8 cellular contexts compared by ENCODE assay signal in the genomic region with DNA sequence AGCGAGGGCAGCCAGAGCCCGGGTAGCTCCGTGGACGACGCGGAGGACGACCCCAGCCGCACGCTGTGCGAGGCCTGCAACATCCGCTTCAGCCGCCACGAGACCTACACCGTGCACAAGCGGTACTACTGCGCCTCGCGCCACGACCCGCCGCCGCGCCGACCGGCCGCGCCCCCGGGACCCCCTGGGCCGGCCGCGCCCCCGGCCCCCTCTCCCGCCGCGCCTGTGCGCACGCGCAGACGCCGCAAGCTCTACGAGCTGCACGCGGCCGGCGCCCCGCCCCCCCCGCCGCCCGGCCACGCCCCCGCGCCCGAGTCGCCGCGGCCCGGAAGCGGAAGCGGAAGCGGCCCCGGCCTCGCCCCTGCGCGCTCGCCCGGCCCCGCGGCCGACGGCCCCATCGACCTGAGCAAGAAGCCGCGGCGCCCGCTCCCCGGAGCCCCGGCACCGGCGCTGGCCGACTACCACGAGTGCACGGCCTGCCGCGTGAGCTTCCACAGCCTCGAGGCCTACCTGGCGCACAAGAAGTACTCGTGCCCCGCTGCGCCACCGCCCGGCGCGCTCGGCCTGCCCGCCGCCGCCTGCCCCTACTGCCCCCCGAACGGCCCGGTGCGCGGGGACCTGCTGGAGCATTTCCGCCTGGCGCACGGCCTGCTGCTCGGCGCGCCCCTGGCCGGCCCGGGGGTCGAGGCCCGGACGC. TPM values are rescaled to one million over a fixed set of nuclear protein-coding genes. Genes with fewer than 3 reads are reported as not detected.
DNase-seq lines count a peak whose midpoint lies in the region; ATAC-seq, FAIRE-seq and TF ChIP-seq lines count a peak whose summit lies in the region.

No MANE protein-coding gene starts in this region.

- peak; percentile 75 for ATAC-seq in HG02759 (IDR thresholded peaks at IDR 0.05; ENCODE audit: unreplicated experiment)
- ATAC-seq in pancreas = peak in 1 of 4 donors; percentile 23

- H3K27me3 ChIP-seq in pancreas = no peaks in the 10 kb centered on the region
- no peaks in the 10 kb centered on the region for H3K27me3 ChIP-seq in thymus (ENCODE audit: control insufficient read depth, insufficient read depth)

- DNase-seq in GM12892 (ENCODE audit: insufficient read length) = peak; percentile 95
- peak; percentile 37 for DNase-seq in RCC 7860 (ENCODE audit: low spot score)
- peak; percentile 80 for DNase-seq in activated naive CD4-positive, alpha-beta T cell treated with Interleukin-2 at 50 U/mL for 16 hours
- peak; percentile 92 for DNase-seq in germinal center (ENCODE audit: low spot score)
- peak in 4 of 6 donors; percentile 27 to 81 (median 65) for DNase-seq in pancreas
- no peak for DNase-seq in NCI-H146 treated with DMSO at 0.1 percent for 48 hours (lab: John Stamatoyannopoulos, UW; ENCODE audit: unreplicated experiment)

- H3K36me3 ChIP-seq in pancreas (peaks cover 0 to 14% (median 0%) of the 10 kb centered on the region in 3 donors), thymus (ENCODE audit: control insufficient read depth, insufficient read depth) (peaks cover 15% of the 10 kb centered on the region)

- intact Hi-C loops in pancreas (cut with DNase I) = no loop called here

- no peaks in the 10 kb centered on the region for H3K4me1 ChIP-seq in pancreas
- peaks cover 6% of the 10 kb centered on the region for H3K4me1 ChIP-seq in thymus (ENCODE audit: control insufficient read depth, insufficient read depth, low read length)

- H3K27ac ChIP-seq in pancreas (no peak overlapping the region), thymus (ENCODE audit: low read depth) (peak overlapping the region; percentile 88)

- H3K9me3 ChIP-seq in pancreas (no peaks in the 10 kb centered on the region), thymus (ENCODE audit: control insufficient read depth) (no peaks in the 10 kb centered on the region)

- peak; percentile 77; the same call in 1 of the 2 replicates for TF ChIP-seq POLR2A in GM12892 (IDR thresholded peaks at IDR 0.05; ENCODE audit: low read depth, low read length)

- TF ChIP-seq CTCF in pancreas (IDR thresholded peaks at IDR 0.05) = no peak

- FAIRE-seq in GM12892 (lab: Jason Lieb, UNC) (peak; percentile 90), RCC 7860 (lab: Jason Lieb, UNC) (no peak), pancreas (lab: Jason Lieb, UNC) (no peak)

- WGBS in pancreas, 2 donors = 78 to 80% methylated on average over 48 to 113 of the region's 113 CpGs
- 17% methylated on average over 113 of the region's 113 CpGs for WGBS in thymus

- peak overlapping the region in 2 of 4 donors; percentile 30 to 39 for H3K4me3 ChIP-seq in pancreas
- H3K4me3 ChIP-seq in thymus (ENCODE audit: low read length) = peak overlapping the region; percentile 85

RNA-seq across cellular contexts. Expression of a gene that starts 36.1 kb away (rescaled TPM):
- 17.9 TPM for polyA plus RNA-seq in GM12892 (2012; ENCODE audit: missing spikeins)
- 10 to 100 TPM; 12.2 to 19.6 (median 16.6) TPM for total RNA-seq in pancreas
- polyA plus RNA-seq in pancreas (10 to 100 TPM; 19.1 to 27.6 TPM), thymus (28.9 TPM)
